14 cellular contexts compared by ENCODE assay signal in the genomic region with DNA sequence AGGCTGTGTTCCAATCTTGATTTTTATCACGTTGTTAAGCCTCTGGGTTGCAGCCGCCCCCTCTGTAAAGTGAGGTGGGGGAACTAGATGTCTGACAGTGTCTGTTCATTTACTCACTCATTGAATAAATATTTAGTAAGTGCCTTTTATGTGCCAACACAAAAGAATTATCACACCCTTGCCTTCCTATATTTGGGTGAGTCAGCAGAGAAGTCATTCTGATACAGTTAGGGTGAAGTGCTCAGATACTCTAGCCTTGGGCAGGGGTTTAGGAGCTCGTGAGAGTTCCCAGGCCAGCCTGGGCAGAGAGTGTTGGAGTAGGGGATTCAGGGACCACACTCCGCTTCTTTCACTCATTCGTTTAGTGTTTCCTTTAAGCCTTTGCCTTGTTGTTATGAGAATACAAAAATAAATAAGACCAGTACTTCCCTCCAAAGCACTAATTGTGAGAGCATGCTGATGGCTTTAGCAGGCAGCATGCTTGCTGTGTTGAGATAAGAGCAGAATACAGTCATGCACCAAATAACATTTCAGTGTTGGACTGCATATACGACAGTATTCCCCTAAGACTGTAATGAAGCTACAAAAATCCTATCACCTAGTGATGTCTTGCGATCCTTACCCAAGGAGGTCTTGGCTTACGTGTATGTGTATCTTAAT.
A peak's percentile ranks its signal among the peaks of the same experiment; 100 is the strongest.
DNase-seq lines count a peak whose midpoint lies in the region; ATAC-seq lines count a peak whose summit lies in the region.
"Had no signal": no experiment of that assay in that cellular context is flagged by ENCODE, and none has a peak within 500 bp of the region (broad histone marks: within the 10 kb centered on the region; RNA-seq: fewer than 3 reads in every experiment).

No MANE protein-coding gene starts in this region.

- DNase-seq in AG08395 (ENCODE audit: low spot score) (peak; percentile 18), HS-27A (ENCODE audit: low read depth) (peak; percentile 30), kidney glomerular epithelial cell (lab: John Stamatoyannopoulos, UW) (peak; percentile 5), NCI-H1048 (lab: John Stamatoyannopoulos, UW) (no peak)
- no peak for DNase-seq in stimulated activated CD8-positive, alpha-beta memory T cell treated with anti-CD3 and anti-CD28 coated beads, Interleukin-4, amount 100 ng/mL, for 48 hours
- DNase-seq: activated CD4-positive, CD25-positive, alpha-beta regulatory T cell; amygdala; DMS153; midbrain; NCI-H1436 treated with DMSO at 0.1 percent for 48 hours; stimulated activated naive CD4-positive, alpha-beta T cell had no signal

- peak; percentile 71 for ATAC-seq in activated T-helper 17 cell treated with anti-CD3 and anti-CD28 coated beads, Interleukin-2, amount 50 U/mL, for 72 hours (replicated peaks)
- no peak for ATAC-seq in HG02623 (IDR thresholded peaks at IDR 0.05; ENCODE audit: unreplicated experiment)
- ATAC-seq in GM21360 (IDR thresholded peaks at IDR 0.05; ENCODE audit: unreplicated experiment) = no peak

- H3K9me3 Mint-ChIP-seq in activated T-helper 17 cell treated with anti-CD3 and anti-CD28 coated beads, Interleukin-2, amount 50 U/mL, for 72 hours = no peaks in the 10 kb centered on the region

- peaks cover 30% of the 10 kb centered on the region for H3K4me1 Mint-ChIP-seq in activated T-helper 17 cell treated with anti-CD3 and anti-CD28 coated beads, Interleukin-2, amount 50 U/mL, for 72 hours

- H3K27me3 Mint-ChIP-seq in activated T-helper 17 cell treated with anti-CD3 and anti-CD28 coated beads, Interleukin-2, amount 50 U/mL, for 72 hours = no peaks in the 10 kb centered on the region

- peak overlapping the region; percentile 56 for H3K27ac Mint-ChIP-seq in activated T-helper 17 cell treated with anti-CD3 and anti-CD28 coated beads, Interleukin-2, amount 50 U/mL, for 72 hours

- no peak overlapping the region for H3K4me3 Mint-ChIP-seq in activated T-helper 17 cell treated with anti-CD3 and anti-CD28 coated beads, Interleukin-2, amount 50 U/mL, for 72 hours

- peaks cover 16% of the 10 kb centered on the region for H3K36me3 Mint-ChIP-seq in activated T-helper 17 cell treated with anti-CD3 and anti-CD28 coated beads, Interleukin-2, amount 50 U/mL, for 72 hours (ENCODE audit: low read depth)

Comparison
In these comparisons a context has a peak if more than half of its experiments do, and no peak if none do; other contexts are left out.
1. DNase-seq: peak in AG08395 (single experiment), HS-27A (single experiment) and kidney glomerular epithelial cell (single experiment); none in NCI-H1048 (single experiment) and stimulated activated CD8-positive, alpha-beta memory T cell treated with anti-CD3 and anti-CD28 coated beads, Interleukin-4, amount 100 ng/mL, for 48 hours (single experiment).